Comparison of ENCODE assay signal across 12 cellular contexts in the genomic region with DNA sequence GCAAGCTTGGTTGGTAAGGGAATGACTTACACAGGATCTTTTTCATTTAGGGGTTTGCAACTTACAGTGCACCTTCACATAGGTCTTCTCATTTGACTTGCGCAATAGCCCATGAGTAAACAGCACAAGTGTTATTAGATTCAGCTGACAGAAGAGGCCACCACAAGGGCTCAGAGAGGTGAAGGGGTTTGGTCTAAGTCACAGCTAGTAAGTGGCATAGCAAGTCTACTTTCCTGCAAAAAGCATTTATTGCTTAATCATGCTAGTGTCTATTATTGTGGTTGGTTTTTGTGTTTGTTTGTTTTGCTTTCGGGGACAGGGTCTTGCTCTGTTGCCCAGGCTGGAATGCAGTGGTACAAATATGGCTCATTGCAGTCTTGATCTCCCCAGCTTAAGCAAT.
DNase-seq lines count a peak whose midpoint lies in the region; ATAC-seq and TF ChIP-seq lines count a peak whose summit lies in the region.
"Had no signal": no experiment of that assay in that cellular context is flagged by ENCODE, and none has a peak within 500 bp of the region (broad histone marks: within the 10 kb centered on the region; RNA-seq: fewer than 3 reads in every experiment).

No MANE protein-coding gene starts in this region.

- CTCF ChIA-PET in SK-N-SH (lab: Yijun Ruan, JAX), result interaction anchor here (0.6 kb wide), 1 partner anchor 182 kb away, joined by 3 read pairs; no protein-coding TSS in a partner anchor

- H3K4me1 ChIP-seq in thyroid gland (peaks cover 10 to 16% of the 10 kb centered on the region in 2 donors), SK-N-SH (ENCODE audit: control insufficient read depth in 1 of 2, insufficient read depth in 2 of 2, low read depth in 1 of 2, low read length in 1 of 2) (no peaks in the 10 kb centered on the region; a peak in 1 of 4 replicates), right atrium auricular region (no peaks in the 10 kb centered on the region)

- no peak overlapping the region for H3K9ac ChIP-seq in SK-N-SH

- H3K27me3 ChIP-seq in thyroid gland, result no peaks in the 10 kb centered on the region
- H3K27me3 ChIP-seq in SK-N-SH (ENCODE audit: insufficient read depth), result no peaks in the 10 kb centered on the region
- no peaks in the 10 kb centered on the region for H3K27me3 ChIP-seq in right atrium auricular region
- H3K27me3 ChIP-seq: tibial artery had no signal

- POLR2A ChIA-PET in SK-N-SH (lab: Yijun Ruan, JAX), result no interaction called here

- peak; percentile 30 for DNase-seq in NK-92 treated with Interleukin-12 subunit alpha and Interleukin-12 subunit beta, amount 100 ng/mL, for 24 hours (lab: John Stamatoyannopoulos, UW)
- no peak for DNase-seq in NK-92 (lab: John Stamatoyannopoulos, UW; ENCODE audit: unreplicated experiment)
- peak; percentile 19 for DNase-seq in OCI-M1 (lab: John Stamatoyannopoulos, UW)
- DNase-seq in fibroblast of villous mesenchyme (ENCODE audit: low read depth), result peak; percentile 60
- peak in 1 of 2 donors; percentile 12 for DNase-seq in thyroid gland
- no peak for DNase-seq in SK-N-SH
- no peak for DNase-seq in right atrium auricular region (ENCODE audit: low spot score)
- DNase-seq: DMS79, NCI-H1048, NCI-H526, tibial artery had no signal

- no peaks in the 10 kb centered on the region for H4K20me1 ChIP-seq in SK-N-SH (ENCODE audit: insufficient read depth)

- TF ChIP-seq CTCF in fibroblast of villous mesenchyme (IDR thresholded peaks at IDR 0.05; ENCODE audit: insufficient read depth, low read depth, low read length) (no peak), thyroid gland (IDR thresholded peaks at IDR 0.05) (no peak), SK-N-SH (IDR thresholded peaks at IDR 0.05) (no peak), right atrium auricular region (IDR thresholded peaks at IDR 0.05) (no peak)

- no peaks in the 10 kb centered on the region for H3K9me2 ChIP-seq in SK-N-SH

- intact Hi-C loops in thyroid gland (cut with DNase I), result no loop called here

- H3K27ac ChIP-seq in thyroid gland (peak overlapping the region in 2 of 3 donors; percentile 67 to 85), SK-N-SH (ENCODE audit: low read depth in 2 of 2, low read length in 1 of 2) (no peak overlapping the region), right atrium auricular region (no peak overlapping the region)
- H3K27ac ChIP-seq: tibial artery had no signal

- no peak for TF ChIP-seq EP300 in SK-N-SH (IDR thresholded peaks at IDR 0.05; ENCODE audit: borderline replicate concordance in 1 of 2, low read depth in 1 of 2, low read length in 1 of 2)

- no peaks in the 10 kb centered on the region for H3F3A ChIP-seq in SK-N-SH (replicated peaks; ENCODE audit: insufficient read depth)

- no peak overlapping the region for H2AFZ ChIP-seq in SK-N-SH (ENCODE audit: low read depth)

- H3K36me3 ChIP-seq in thyroid gland (no peaks in the 10 kb centered on the region), SK-N-SH (replicated peaks in 1 of 2; ENCODE audit: control insufficient read depth in 1 of 2, insufficient read depth in 2 of 2, low read length in 1 of 2) (no peaks in the 10 kb centered on the region), right atrium auricular region (no peaks in the 10 kb centered on the region)
- H3K36me3 ChIP-seq: tibial artery had no signal

- TF ChIP-seq POLR2A in thyroid gland (IDR thresholded peaks at IDR 0.05), result no peak

- ATAC-seq in GM18520 (IDR thresholded peaks at IDR 0.05; ENCODE audit: unreplicated experiment), result no peak

- H3K79me2 ChIP-seq in SK-N-SH (ENCODE audit: insufficient read depth), result no peaks in the 10 kb centered on the region

- TF ChIP-seq RAD21 in SK-N-SH (IDR thresholded peaks at IDR 0.05; ENCODE audit: low read length), result no peak

- H3K4me3 ChIP-seq in fibroblast of villous mesenchyme (ENCODE audit: low read depth, low read length) (no peak overlapping the region), thyroid gland (replicated peaks in 1 of 3) (no peak overlapping the region), SK-N-SH (ENCODE audit: low read depth in 2 of 2, low read length in 1 of 2) (no peak overlapping the region), right atrium auricular region (no peak overlapping the region)
- H3K4me3 ChIP-seq: tibial artery had no signal

- no peak overlapping the region for H3K4me2 ChIP-seq in SK-N-SH

- 44 to 67% methylated on average over 2 of the region's 2 CpGs for WGBS in thyroid gland, 2 donors
- WGBS in SK-N-SH (ENCODE audit: low lambda C conversion rate), result 73% methylated on average over 2 of the region's 2 CpGs

- H3K9me3 ChIP-seq in thyroid gland (no peaks in the 10 kb centered on the region), SK-N-SH (no peaks in the 10 kb centered on the region), right atrium auricular region (no peaks in the 10 kb centered on the region)
- H3K9me3 ChIP-seq: tibial artery had no signal

TF ChIP-seq in SK-N-SH, 30 proteins besides CTCF, POLR2A, EP300 and RAD21:
- TF ChIP-seq, protein P1, sequence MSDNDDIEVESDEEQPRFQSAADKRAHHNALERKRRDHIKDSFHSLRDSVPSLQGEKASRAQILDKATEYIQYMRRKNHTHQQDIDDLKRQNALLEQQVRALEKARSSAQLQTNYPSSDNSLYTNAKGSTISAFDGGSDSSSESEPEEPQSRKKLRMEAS (IDR thresholded peaks at IDR 0.05; ENCODE audit: low read depth), result no peak
- TF ChIP-seq REST (IDR thresholded peaks at IDR 0.05; ENCODE audit: low read depth, low read length) (no peak), YY1 (IDR thresholded peaks at IDR 0.05; ENCODE audit: low read depth) (no peak), RFX5 (IDR thresholded peaks at IDR 0.05; ENCODE audit: low read length) (no peak), JUND (IDR thresholded peaks at IDR 0.05) (no peak), NFIC (IDR thresholded peaks at IDR 0.05; ENCODE audit: borderline replicate concordance) (no peak)
- TF ChIP-seq, protein P2, sequence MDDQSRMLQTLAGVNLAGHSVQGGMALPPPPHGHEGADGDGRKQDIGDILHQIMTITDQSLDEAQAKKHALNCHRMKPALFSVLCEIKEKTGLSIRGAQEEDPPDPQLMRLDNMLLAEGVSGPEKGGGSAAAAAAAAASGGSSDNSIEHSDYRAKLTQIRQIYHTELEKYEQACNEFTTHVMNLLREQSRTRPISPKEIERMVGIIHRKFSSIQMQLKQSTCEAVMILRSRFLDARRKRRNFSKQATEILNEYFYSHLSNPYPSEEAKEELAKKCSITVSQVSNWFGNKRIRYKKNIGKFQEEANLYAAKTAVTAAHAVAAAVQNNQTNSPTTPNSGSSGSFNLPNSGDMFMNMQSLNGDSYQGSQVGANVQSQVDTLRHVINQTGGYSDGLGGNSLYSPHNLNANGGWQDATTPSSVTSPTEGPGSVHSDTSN (IDR thresholded peaks at IDR 0.05), result no peak

Comparison
In these comparisons a context has a peak if more than half of its experiments do, and no peak if none do; other contexts are left out.
1. DNase-seq: peak in NK-92 treated with Interleukin-12 subunit alpha and Interleukin-12 subunit beta, amount 100 ng/mL, for 24 hours (single experiment), OCI-M1 (single experiment) and fibroblast of villous mesenchyme (single experiment); none in NK-92 (single experiment), SK-N-SH (single experiment) and right atrium auricular region (single experiment).
2. H3K27ac ChIP-seq: peak in thyroid gland (2 of 3); none in SK-N-SH (0 of 2) and right atrium auricular region (0 of 2).